In the genomic region with DNA sequence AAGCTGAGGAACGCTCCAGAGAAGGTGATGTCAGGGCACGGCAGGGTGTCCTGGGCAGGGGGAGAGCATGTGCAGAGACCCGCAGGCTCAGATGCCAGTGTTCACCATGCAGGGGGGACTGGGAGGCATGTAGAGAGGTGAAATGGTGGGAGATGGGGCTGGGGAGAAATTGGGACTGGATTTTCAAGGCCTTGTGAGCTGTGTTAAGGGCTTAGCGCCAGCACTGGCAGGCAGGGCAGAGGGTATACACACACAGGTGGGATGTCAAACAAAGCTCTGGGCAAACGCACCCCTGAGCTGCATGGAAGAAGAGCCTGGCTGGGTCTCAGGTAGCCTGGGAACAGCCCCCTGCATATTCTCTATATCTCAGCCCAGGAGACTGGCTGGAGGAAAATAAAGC, we compare ENCODE assay signal across 23 cellular contexts.
"Had no signal": no experiment of that assay in that cellular context is flagged by ENCODE, and none has a peak within 500 bp of the region (broad histone marks: within the 10 kb centered on the region; RNA-seq: fewer than 3 reads in every experiment).

No MANE protein-coding gene starts in this region.

- H3K4me3 ChIP-seq: K562 had no signal

- H3K4me2 ChIP-seq: KMS-11, SK-N-SH had no signal

- DNase-seq: Kasumi-1; MM.1S; NCI-H1105 treated with DMSO at 0.1 percent for 48 hours; NCI-H1417 treated with DMSO at 0.1 percent for 48 hours; NCI-H146; NCI-H1694 treated with DMSO at 0.1 percent for 48 hours; NCI-H1930; NCI-H2081; NCI-H2107; NCI-H2227 treated with DMSO at 0.1 percent for 48 hours; NCI-H524; NCI-H526 treated with DMSO at 0.1 percent for 48 hours; NK-92 treated with Interleukin-12 subunit alpha and Interleukin-12 subunit beta, amount 100 ng/mL, for 24 hours; PC-3; SHP77; SK-N-SH; SW 1271; T-cell had no signal

- ATAC-seq: K562, Panc1, PC-3, T-cell had no signal

- H3K9me3 ChIP-seq: SK-N-SH had no signal

- H3K27ac ChIP-seq: KMS-11, RWPE1 had no signal

- FAIRE-seq: K562 had no signal

- H3K9ac ChIP-seq: KMS-11, SK-N-SH had no signal

- H3K4me3 Mint-ChIP-seq: IgD-negative memory B cell, T-cell had no signal

- H3K27ac Mint-ChIP-seq: IgD-negative memory B cell, T-cell had no signal

- H3K27me3 Mint-ChIP-seq: IgD-negative memory B cell, T-cell had no signal

- H3K4me1 Mint-ChIP-seq: IgD-negative memory B cell, T-cell had no signal

- H3K36me3 Mint-ChIP-seq: IgD-negative memory B cell, T-cell had no signal
